In genomic region chr7:37516610-37517108, GRCh38 we compare ENCODE assay signal across 30 cellular contexts.
"Had no signal": no experiment of that assay in that cellular context is flagged by ENCODE, and none has a peak within 500 bp of the region (broad histone marks: within the 10 kb centered on the region; RNA-seq: fewer than 3 reads in every experiment).

No MANE protein-coding gene starts in this region.

- H3K36me3 ChIP-seq: ascending aorta, cardiac muscle cell, colonic mucosa, left ventricle myocardium inferior, ovary, right lobe of liver, upper lobe of left lung had no signal

- H3K27ac ChIP-seq: ascending aorta, cardiac muscle cell, colonic mucosa, left ventricle myocardium inferior, ovary, right lobe of liver, skin epidermis, upper lobe of left lung had no signal

- H3K4me1 ChIP-seq: ascending aorta, colonic mucosa, left ventricle myocardium inferior, right lobe of liver, upper lobe of left lung had no signal

- ATAC-seq: activated CD8-positive, alpha-beta memory T cell treated with anti-CD3 and anti-CD28 coated beads, Interleukin-2, amount 10 ng/mL, durations not matched to agents 7 days and 5 days; activated CD8-positive, alpha-beta T cell treated with anti-CD3 and anti-CD28 coated beads, Interleukin-2, amount 10 ng/mL, durations not matched to agents 7 days and 5 days; activated T-cell treated with anti-CD3 and anti-CD28 coated beads, Interleukin-2, amount 50 U/mL, for 72 hours; effector memory CD8-positive, alpha-beta T cell; natural killer cell treated with Interleukin-12 subunit alpha and Interleukin-12 subunit beta and Interleukin-15 and Interleukin-18, amount 100 ng/mL, for 72 hours; right lobe of liver; stimulated activated effector memory CD8-positive, alpha-beta T cell treated with anti-CD3 and anti-CD28 coated beads, Interleukin-12 subunit alpha, Interleukin-12 subunit beta, amount 100 ng/mL, for 72 hours had no signal

- H3K4me3 ChIP-seq: ascending aorta, cardiac muscle cell, colonic mucosa, left ventricle myocardium inferior, lung, ovary, right lobe of liver, skin epidermis, upper lobe of left lung had no signal

- DNase-seq: activated B cell treated with CpG ODN at 0.5 μM for 24 hours; activated CD8-positive, alpha-beta memory T cell treated with anti-CD3 and anti-CD28 coated beads, Interleukin-2, amount 10 ng/mL, durations not matched to agents 7 days and 5 days; activated CD8-positive, alpha-beta T cell treated with anti-CD3 and anti-CD28 coated beads, Interleukin-2, amount 10 ng/mL, durations not matched to agents 7 days and 5 days; activated effector memory CD4-positive, alpha-beta T cell treated with Interleukin-2 at 50 U/mL for 16 hours; activated naive CD4-positive, alpha-beta T cell treated with anti-CD3 and anti-CD28 coated beads for 36 hours; activated naive CD8-positive, alpha-beta T cell treated with anti-CD3 and anti-CD28 coated beads for 36 hours; activated T-cell treated with anti-CD3 and anti-CD28 coated beads, Interleukin-2, amount 50 U/mL, for 72 hours; cerebellar nuclear complex; colonic mucosa; effector memory CD8-positive, alpha-beta T cell; erythroblast; foreskin fibroblast; head of caudate nucleus; hypothalamus; immature natural killer cell; kidney glomerular epithelial cell; left ventricle myocardium inferior; mesendoderm; ovary; right lobe of liver; stimulated activated CD4-positive, alpha-beta T cell treated with anti-CD3 and anti-CD28 coated beads, Interleukin-12 subunit alpha, Interleukin-12 subunit beta, amount 100 ng/mL, for 4 hours; stimulated activated CD4-positive, alpha-beta T cell treated with anti-CD3 and anti-CD28 coated beads, Interleukin-4, amount 100 ng/mL, for 1 hour; T-helper 2 cell; upper lobe of left lung had no signal

- H3K27me3 ChIP-seq: ascending aorta, cardiac muscle cell, colonic mucosa, ovary, right lobe of liver, upper lobe of left lung had no signal

- H3K9me3 ChIP-seq: ascending aorta, colonic mucosa, ovary, right lobe of liver, upper lobe of left lung had no signal
